Comparison of ENCODE assay signal across 16 cellular contexts in the genomic region with DNA sequence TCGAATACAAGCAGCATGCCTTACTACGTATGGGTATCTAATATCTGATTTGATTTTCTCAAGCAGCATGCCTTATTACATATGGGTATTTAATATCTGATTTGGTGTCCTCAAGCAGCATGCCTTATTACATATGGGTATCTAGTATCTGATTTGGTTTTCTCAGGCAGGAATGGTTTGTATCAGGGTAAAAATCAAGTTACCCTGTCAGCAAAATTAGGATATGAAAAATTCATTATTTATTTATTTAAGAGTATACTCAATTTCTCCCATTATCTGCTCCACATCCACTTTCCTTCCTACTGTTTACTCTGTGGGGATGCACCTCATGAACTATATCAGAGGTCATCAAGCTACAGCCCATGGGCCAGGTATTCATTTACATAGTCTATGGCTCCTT.
"Had no signal": no experiment of that assay in that cellular context is flagged by ENCODE, and none has a peak within 500 bp of the region (broad histone marks: within the 10 kb centered on the region; RNA-seq: fewer than 3 reads in every experiment).

No MANE protein-coding gene starts in this region.

- H3K4me1 ChIP-seq: esophagus muscularis mucosa, gastrocnemius medialis, sigmoid colon, suprapubic skin, thyroid gland had no signal

- H3K27ac ChIP-seq: epithelial cell of prostate, esophagus muscularis mucosa, gastrocnemius medialis, neutrophil, sigmoid colon, skin epidermis, suprapubic skin, thyroid gland had no signal

- H3K27ac Mint-ChIP-seq: immature natural killer cell; naive thymus-derived CD8-positive, alpha-beta T cell; type B pancreatic cell had no signal

- H3K4me3 ChIP-seq: esophagus muscularis mucosa, sigmoid colon, skin epidermis, suprapubic skin, thyroid gland had no signal

- H3K27me3 Mint-ChIP-seq: naive thymus-derived CD8-positive, alpha-beta T cell; type B pancreatic cell had no signal

- ATAC-seq: gastrocnemius medialis; naive thymus-derived CD8-positive, alpha-beta T cell had no signal

- H3K27me3 ChIP-seq: esophagus muscularis mucosa, gastrocnemius medialis, neutrophil, sigmoid colon, suprapubic skin, thyroid gland had no signal

- DNase-seq: cerebellar nuclear complex; effector CD8-positive, alpha-beta T cell; gastrocnemius medialis; immature natural killer cell; mammary epithelial cell; naive thymus-derived CD8-positive, alpha-beta T cell; sigmoid colon; stimulated activated CD4-positive, alpha-beta T cell treated with anti-CD3 and anti-CD28 coated beads, Interleukin-12 subunit alpha, Interleukin-12 subunit beta, amount 100 ng/mL, for 4 hours; stimulated activated naive CD4-positive, alpha-beta T cell treated with Interleukin-2 at 50 U/mL for 16 hours; thyroid gland had no signal

- H3K4me3 Mint-ChIP-seq: immature natural killer cell; naive thymus-derived CD8-positive, alpha-beta T cell; type B pancreatic cell had no signal

- H3K4me1 Mint-ChIP-seq: immature natural killer cell had no signal
